In genomic region chr17:79130536-79131273, GRCh38 we compare ENCODE assay signal across 14 cellular contexts. TPM values are rescaled to one million over a fixed set of nuclear protein-coding genes. Genes with fewer than 3 reads are reported as not detected.
DNase-seq lines count a peak whose midpoint lies in the region; ATAC-seq, FAIRE-seq and TF ChIP-seq lines count a peak whose summit lies in the region.
"Had no signal": no experiment of that assay in that cellular context is flagged by ENCODE, and none has a peak within 500 bp of the region (broad histone marks: within the 10 kb centered on the region; RNA-seq: fewer than 3 reads in every experiment).

No MANE protein-coding gene starts in this region.

- H3K9me1 ChIP-seq in endothelial cell of umbilical vein (replicated peaks; ENCODE audit: control insufficient read depth, extremely low read depth, insufficient read depth, low read length) = no peaks in the 10 kb centered on the region

- FAIRE-seq in endothelial cell of umbilical vein (lab: Jason Lieb, UNC) = no peak
- FAIRE-seq in urothelium cell line (lab: Jason Lieb, UNC) = peak; percentile 80
- FAIRE-seq: A204.1, GM19239, H54 had no signal

- H4K20me1 ChIP-seq in BLaER1 treated with 17β-estradiol and CSF1 and Interleukin-3, amounts not matched to agents 10 nM and 100 nM = peaks cover 0 to 73% (median 14%) of the 10 kb centered on the region in 11 experiments; a peak in 10 of 22 replicates
- H4K20me1 ChIP-seq in endothelial cell of umbilical vein (replicated peaks; ENCODE audit: control insufficient read depth, extremely low read depth, insufficient read depth, low read length) = no peaks in the 10 kb centered on the region

- POLR2A ChIA-PET in endothelial cell of umbilical vein (lab: Charles Lee) = no interaction called here

- no peak overlapping the region for H3K27ac ChIP-seq in BLaER1 treated with 17β-estradiol and CSF1 and Interleukin-3, amounts not matched to agents 10 nM and 100 nM
- H3K27ac ChIP-seq in endothelial cell of umbilical vein (ENCODE audit: insufficient read depth, low read depth, low read length) = no peak overlapping the region

- no peak for DNase-seq in T-helper 17 cell
- no peak for DNase-seq in endothelial cell of umbilical vein (ENCODE audit: low read depth, low spot score)
- DNase-seq in urothelium cell line (ENCODE audit: low spot score) = no peak
- no peak for DNase-seq in mucosa of descending colon
- no peak for DNase-seq in NCI-H2196 (lab: John Stamatoyannopoulos, UW; ENCODE audit: unreplicated experiment)
- DNase-seq: BE2C; CD4-positive, CD25-positive, alpha-beta regulatory T cell; DMS53; GF-D8 had no signal

- H3K9me3 ChIP-seq in BLaER1 treated with 17β-estradiol and CSF1 and Interleukin-3, amounts not matched to agents 10 nM and 100 nM (replicated peaks in 1 of 11) = no peaks in the 10 kb centered on the region
- H3K9me3 ChIP-seq in T-helper 17 cell (ENCODE audit: control insufficient read depth, low read length, poor library complexity, severe bottlenecking) (no peaks in the 10 kb centered on the region), endothelial cell of umbilical vein (replicated peaks; ENCODE audit: control insufficient read depth, insufficient read depth, low read length) (no peaks in the 10 kb centered on the region), mucosa of descending colon (no peaks in the 10 kb centered on the region)
- H3K9me3 ChIP-seq: BE2C had no signal

- no peak overlapping the region for H3K9ac ChIP-seq in BLaER1 treated with 17β-estradiol and CSF1 and Interleukin-3, amounts not matched to agents 10 nM and 100 nM
- no peak overlapping the region for H3K9ac ChIP-seq in endothelial cell of umbilical vein (replicated peaks; ENCODE audit: extremely low read depth, insufficient read depth, low read length)

- H3K79me2 ChIP-seq in endothelial cell of umbilical vein (ENCODE audit: control insufficient read depth, insufficient read depth, low read length) = no peaks in the 10 kb centered on the region

- no peak overlapping the region for H3K4me3 ChIP-seq in BLaER1 treated with 17β-estradiol and CSF1 and Interleukin-3, amounts not matched to agents 10 nM and 100 nM
- H3K4me3 ChIP-seq in endothelial cell of umbilical vein (replicated peaks in 1 of 3; ENCODE audit: insufficient read depth in 1 of 3, low read depth in 1 of 3, low read length in 3 of 3) (no peak overlapping the region), mucosa of descending colon (no peak overlapping the region)

- H3K4me2 ChIP-seq in BLaER1 treated with 17β-estradiol and CSF1 and Interleukin-3, amounts not matched to agents 10 nM and 100 nM = peak overlapping the region in 8 of 11 experiments; percentile 20 to 99 (median 56); a peak in 13 of 22 replicates
- H3K4me2 ChIP-seq in endothelial cell of umbilical vein (ENCODE audit: insufficient read depth, low read length) = no peak overlapping the region

- no peak for TF ChIP-seq POLR2A in endothelial cell of umbilical vein (IDR thresholded peaks at IDR 0.05; ENCODE audit: low read depth, low read length)

- intact Hi-C loops in endothelial cell of umbilical vein (cut with micrococcal nuclease) = no loop called here
- intact Hi-C loops in mucosa of descending colon (cut with DNase I, micrococcal nuclease) = no loop called here

- H3K27me3 ChIP-seq in BLaER1 treated with 17β-estradiol and CSF1 and Interleukin-3, amounts not matched to agents 10 nM and 100 nM = peaks cover 7 to 61% (median 31%) of the 10 kb centered on the region in 11 experiments; a peak in 16 of 22 replicates
- H3K27me3 ChIP-seq in endothelial cell of umbilical vein (ENCODE audit: control insufficient read depth in 2 of 2, insufficient read depth in 2 of 2, low read length in 2 of 2) = no peaks in the 10 kb centered on the region

- H3K27me3 Mint-ChIP-seq in T-helper 17 cell = peaks cover 59% of the 10 kb centered on the region

- TF ChIP-seq CTCF in endothelial cell of umbilical vein (IDR thresholded peaks at IDR 0.05; ENCODE audit: extremely low read depth in 1 of 2, insufficient read depth in 1 of 2, low read depth in 1 of 2, low read length in 2 of 2) = no peak
- TF ChIP-seq CTCF in mucosa of descending colon (IDR thresholded peaks at IDR 0.05) = no peak

- dilution Hi-C loops in endothelial cell of umbilical vein (cut with MboI; ENCODE audit: extremely low pct_ligation_motif_present, low sequenced_read_pairs) = no loop called here

- no peak for ATAC-seq in T-helper 17 cell
- no peak for ATAC-seq in mucosa of descending colon
- ATAC-seq in GM21390 (IDR thresholded peaks at IDR 0.05; ENCODE audit: unreplicated experiment) = no peak

- H3K4me1 ChIP-seq in BLaER1 treated with 17β-estradiol and CSF1 and Interleukin-3, amounts not matched to agents 10 nM and 100 nM = peaks cover 9 to 84% (median 71%) of the 10 kb centered on the region in 10 experiments
- H3K4me1 ChIP-seq in endothelial cell of umbilical vein (ENCODE audit: control insufficient read depth, extremely low read depth, insufficient read depth, low read length) = no peaks in the 10 kb centered on the region
- H3K4me1 ChIP-seq in mucosa of descending colon (ENCODE audit: low read depth) = no peaks in the 10 kb centered on the region
- H3K4me1 ChIP-seq: BE2C had no signal

- H3K4me3 Mint-ChIP-seq in T-helper 17 cell = peak overlapping the region; percentile 43
- H3K4me3 Mint-ChIP-seq: CD4-positive, CD25-positive, alpha-beta regulatory T cell had no signal

- no peaks in the 10 kb centered on the region for H3K36me3 Mint-ChIP-seq in T-helper 17 cell (ENCODE audit: low read depth)
- H3K36me3 Mint-ChIP-seq: CD4-positive, CD25-positive, alpha-beta regulatory T cell had no signal

- BruUV-seq in endothelial cell of umbilical vein (replicated peaks; lab: Mats Ljungman, UMichigan) = no TSS peak

- CTCF ChIA-PET in endothelial cell of umbilical vein (lab: Charles Lee) = no interaction called here

- H3K4me1 Mint-ChIP-seq in T-helper 17 cell = no peaks in the 10 kb centered on the region
- H3K4me1 Mint-ChIP-seq: CD4-positive, CD25-positive, alpha-beta regulatory T cell had no signal

- no peak overlapping the region for H2AFZ ChIP-seq in endothelial cell of umbilical vein (ENCODE audit: low read depth, low read length)

- no peaks in the 10 kb centered on the region for H3K36me3 ChIP-seq in BLaER1 treated with 17β-estradiol and CSF1 and Interleukin-3, amounts not matched to agents 10 nM and 100 nM
- H3K36me3 ChIP-seq in endothelial cell of umbilical vein (ENCODE audit: control insufficient read depth in 2 of 2, extremely low read depth in 1 of 2, insufficient read depth in 2 of 2, low read length in 2 of 2) (no peaks in the 10 kb centered on the region), mucosa of descending colon (ENCODE audit: low read depth) (no peaks in the 10 kb centered on the region)
- H3K36me3 ChIP-seq: BE2C had no signal

- H3K27ac Mint-ChIP-seq in T-helper 17 cell = no peak overlapping the region
- H3K27ac Mint-ChIP-seq: CD4-positive, CD25-positive, alpha-beta regulatory T cell had no signal

TF ChIP-seq in endothelial cell of umbilical vein, 7 proteins besides CTCF, POLR2A, EP300 and RAD21:
- TF ChIP-seq FOS (IDR thresholded peaks at IDR 0.05; ENCODE audit: borderline replicate concordance, insufficient read depth, low read length) (no peak), MAX (IDR thresholded peaks at IDR 0.05; ENCODE audit: insufficient read depth, insufficient read length) (peak; percentile 46)

RNA-seq across cellular contexts. Expression of gene ENGASE, which starts 56.1 kb away (rescaled TPM):
- 10 to 100 TPM; 56.2 to 60.1 TPM for total RNA-seq in T-helper 17 cell
- 20.8 and 27.2 TPM in 2 replicates for total RNA-seq in endothelial cell of umbilical vein
- polyA plus RNA-seq in endothelial cell of umbilical vein = 10.5 and 13.7 TPM in 2 replicates
- polyA plus RNA-seq in endothelial cell of umbilical vein (2011; cell fraction: cytosol; rRNA removed) = 3.0 and 4.6 TPM in 2 replicates
- 142 and 147 TPM in 2 replicates for polyA plus RNA-seq in endothelial cell of umbilical vein (2011; cell fraction: nucleus; rRNA removed)
- polyA plus RNA-seq in endothelial cell of umbilical vein (2012) = 17.2 and 26.3 TPM in 2 replicates
- polyA minus RNA-seq in endothelial cell of umbilical vein = 15.6 and 21.1 TPM in 2 replicates
- polyA minus RNA-seq in endothelial cell of umbilical vein (2011; cell fraction: cytosol; rRNA and poly(A)+ RNA removed) = 9.3 TPM
- polyA minus RNA-seq in endothelial cell of umbilical vein (2011; cell fraction: nucleus; rRNA and poly(A)+ RNA removed) = 20.5 and 27.4 TPM in 2 replicates
- 100 to 1,000 TPM in 1 of 3 donors, 10 to 100 TPM in 2; 89.6 to 160 (median 97.4) TPM for total RNA-seq in mucosa of descending colon
